7 cellular contexts compared by ENCODE assay signal in the genomic region with DNA sequence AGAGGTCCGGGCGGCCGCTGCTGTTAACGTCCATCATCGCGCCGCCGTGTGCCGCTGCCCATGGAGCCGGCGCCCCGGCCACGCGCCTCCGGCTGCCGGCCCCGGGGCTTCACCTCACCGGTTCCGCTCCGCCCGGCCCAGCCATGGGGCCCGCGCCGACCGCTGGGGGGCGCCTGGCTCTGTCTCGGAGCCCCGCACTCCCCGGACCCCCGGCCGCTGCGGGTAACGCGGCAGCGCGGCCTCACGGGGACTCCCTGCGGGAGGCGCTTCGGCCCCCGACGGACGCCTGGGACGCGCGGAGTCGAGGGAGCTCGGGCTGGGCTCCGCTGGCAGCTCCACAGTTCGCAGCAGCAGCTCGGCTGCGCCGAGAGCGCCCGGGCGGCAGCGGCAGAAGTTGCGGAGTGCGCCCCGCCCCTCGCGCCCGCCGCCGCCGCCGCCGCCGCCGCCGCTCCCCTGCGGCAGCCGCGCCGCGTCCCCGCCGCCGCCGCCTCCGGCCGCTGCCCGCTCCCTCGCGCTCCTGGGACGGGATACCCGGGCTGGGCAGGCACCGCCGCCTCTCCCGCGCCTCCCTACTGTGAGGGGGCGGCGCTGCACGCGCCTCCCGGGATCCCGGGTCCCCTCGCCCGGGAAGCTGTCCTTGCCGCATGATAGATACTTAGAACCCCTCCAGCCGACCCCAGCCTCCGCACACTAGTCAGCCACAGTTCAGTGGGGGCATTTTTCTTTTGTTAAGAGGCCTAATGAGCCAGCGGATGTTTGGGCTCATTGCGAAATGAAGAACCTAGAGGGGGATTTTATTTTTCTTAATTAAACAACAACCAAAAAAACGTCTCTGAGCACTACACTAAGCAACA.
DNase-seq lines count a peak whose midpoint lies in the region; ATAC-seq, FAIRE-seq and TF ChIP-seq lines count a peak whose summit lies in the region.

A gene (minus strand): TSS at position 405 of the 854 bp plus-strand sequence. CDS start 368 bp downstream, at position 37.

- H3K4me3 Mint-ChIP-seq in stimulated activated naive CD8-positive, alpha-beta T cell treated with anti-CD3 and anti-CD28 coated beads, Interleukin-15, amount 100 ng/mL, for 72 hours, result peak within 1 kb of the TSS; percentile 88 to 96

- peaks cover 85% of the 10 kb centered on the region for H3K27me3 Mint-ChIP-seq in stimulated activated naive CD8-positive, alpha-beta T cell treated with anti-CD3 and anti-CD28 coated beads, Interleukin-15, amount 100 ng/mL, for 72 hours

- peak within 1 kb of the TSS; percentile 68 to 76 for H3K27ac Mint-ChIP-seq in stimulated activated naive CD8-positive, alpha-beta T cell treated with anti-CD3 and anti-CD28 coated beads, Interleukin-15, amount 100 ng/mL, for 72 hours

- H3K27me3 ChIP-seq in muscle layer of duodenum (ENCODE audit: low read depth, low read length), result peaks cover 18% of the 10 kb centered on the region

- TF ChIP-seq POLR2A in H54 (IDR thresholded peaks at IDR 0.05; ENCODE audit: low read depth, low read length) (no peak), erythroblast (IDR thresholded peaks at IDR 0.05; ENCODE audit: low read length) (no peak)

- H3K9me3 ChIP-seq in muscle layer of duodenum (ENCODE audit: control insufficient read depth in 1 of 2, low read length in 2 of 2), result no peaks in the 10 kb centered on the region

- H3K4me1 ChIP-seq in muscle layer of duodenum (ENCODE audit: control insufficient read depth in 1 of 2, insufficient read depth in 2 of 2, low read length in 2 of 2), result peaks cover 0 to 11% of the 10 kb centered on the region in 2 donors

- TF ChIP-seq CTCF in GM12874 (IDR thresholded peaks at IDR 0.05; ENCODE audit: insufficient read depth, low read depth, low read length), result peak; percentile 66

- H3K27ac ChIP-seq in muscle layer of duodenum (ENCODE audit: low read length), result peak within 1 kb of the TSS; percentile 52

- peaks cover 15% of the 10 kb centered on the region for H3K4me1 Mint-ChIP-seq in stimulated activated naive CD8-positive, alpha-beta T cell treated with anti-CD3 and anti-CD28 coated beads, Interleukin-15, amount 100 ng/mL, for 72 hours

- DNase-seq in H54 (ENCODE audit: insufficient read length, low spot score), result peak; percentile 50
- DNase-seq in NCI-H1092 (lab: John Stamatoyannopoulos, UW), result peak; percentile 8
- peak; percentile 69 for DNase-seq in activated CD8-positive, alpha-beta memory T cell treated with anti-CD3 and anti-CD28 coated beads, Interleukin-2, amount 50 U/mL, for 4 hours
- peak; percentile 35 to 69 for DNase-seq in erythroblast (lab: John Stamatoyannopoulos, UW)
- peak; percentile 64 to 71 for DNase-seq in stimulated activated naive CD8-positive, alpha-beta T cell treated with anti-CD3 and anti-CD28 coated beads, Interleukin-15, amount 100 ng/mL, for 72 hours

- FAIRE-seq in H54 (lab: Jason Lieb, UNC), result no peak

- H3K36me3 ChIP-seq in muscle layer of duodenum (ENCODE audit: control insufficient read depth in 1 of 2, insufficient read depth in 2 of 2, low read length in 2 of 2), result no peaks in the 10 kb centered on the region

- peak; percentile 89 for ATAC-seq in stimulated activated naive CD8-positive, alpha-beta T cell treated with anti-CD3 and anti-CD28 coated beads, Interleukin-15, amount 100 ng/mL, for 72 hours

- peak within 1 kb of the TSS; percentile 67 to 73 for H3K4me3 ChIP-seq in muscle layer of duodenum (ENCODE audit: low read depth in 1 of 2, low read length in 2 of 2)

- no peaks in the 10 kb centered on the region for H3K9me3 Mint-ChIP-seq in stimulated activated naive CD8-positive, alpha-beta T cell treated with anti-CD3 and anti-CD28 coated beads, Interleukin-15, amount 100 ng/mL, for 72 hours

Comparison
In these comparisons a context has a peak if more than half of its experiments do, and no peak if none do; other contexts are left out.
1. Peak in every context shown above with its lines: DNase-seq, ATAC-seq, H3K4me3 ChIP-seq and H3K27ac ChIP-seq.
2. DNase-seq: peak in every context shown above with its lines; median percentile 69 in activated CD8-positive, alpha-beta memory T cell treated with anti-CD3 and anti-CD28 coated beads, Interleukin-2, amount 50 U/mL, for 4 hours; 68 in stimulated activated naive CD8-positive, alpha-beta T cell treated with anti-CD3 and anti-CD28 coated beads, Interleukin-15, amount 100 ng/mL, for 72 hours; 52 in erythroblast; 50 in H54; 8 in NCI-H1092.